Comparison of ENCODE assay signal across 8 cellular contexts in genomic region chr2:46315103-46315890, GRCh38. TPM values are rescaled to one million over a fixed set of nuclear protein-coding genes. Genes with fewer than 3 reads are reported as not detected.
DNase-seq lines count a peak whose midpoint lies in the region; ATAC-seq and TF ChIP-seq lines count a peak whose summit lies in the region.

No MANE protein-coding gene starts in this region.

- H3K4me3 Mint-ChIP-seq in CD14-positive monocyte: peak overlapping the region in 1 of 2 donors; percentile 40
- no peak overlapping the region for H3K4me3 Mint-ChIP-seq in CD4-positive, alpha-beta memory T cell

- H3K36me3 Mint-ChIP-seq in CD14-positive monocyte: no peaks in the 10 kb centered on the region
- H3K36me3 Mint-ChIP-seq in CD4-positive, alpha-beta memory T cell: no peaks in the 10 kb centered on the region

- H3K4me1 Mint-ChIP-seq in CD14-positive monocyte: peaks cover 27% of the 10 kb centered on the region
- peaks cover 0 to 9% (median 1%) of the 10 kb centered on the region in 4 donors for H3K4me1 Mint-ChIP-seq in CD4-positive, alpha-beta memory T cell

- in situ Hi-C loops in GM13976 (cut with MboI; ENCODE audit: low sequenced_read_pairs, unreplicated experiment): no loop called here

- H3K27ac Mint-ChIP-seq in CD14-positive monocyte: peak overlapping the region in 4 of 7 donors; percentile 2 to 70 (median 49)
- H3K27ac Mint-ChIP-seq in CD4-positive, alpha-beta memory T cell: no peak overlapping the region

- no peak for TF ChIP-seq CTCF in CD14-positive monocyte (IDR thresholded peaks at IDR 0.05)
- TF ChIP-seq CTCF in choroid plexus epithelial cell (conservative IDR thresholded peaks at IDR 0.05; ENCODE audit: low read depth, low read length): no peak
- no peak for TF ChIP-seq CTCF in GM13976 (IDR thresholded peaks at IDR 0.05; ENCODE audit: borderline replicate concordance, control extremely low read depth, extremely low read depth, insufficient read depth, missing control alignments)

- no peaks in the 10 kb centered on the region for H3K36me3 ChIP-seq in CD4-positive, alpha-beta memory T cell (ENCODE audit: insufficient read depth, low read length)

- H3K4me3 ChIP-seq in choroid plexus epithelial cell (ENCODE audit: low read depth, low read length): no peak overlapping the region
- H3K4me3 ChIP-seq in CD4-positive, alpha-beta memory T cell (ENCODE audit: low read length in 2 of 2): no peak overlapping the region

- H3K4me1 ChIP-seq in CD4-positive, alpha-beta memory T cell (ENCODE audit: insufficient read depth, low read length): no peaks in the 10 kb centered on the region

- H3K9me3 ChIP-seq in CD4-positive, alpha-beta memory T cell (ENCODE audit: control insufficient read depth in 1 of 2, low read length in 2 of 2): no peaks in the 10 kb centered on the region

- no peaks in the 10 kb centered on the region for H3K27me3 ChIP-seq in CD4-positive, alpha-beta memory T cell (ENCODE audit: insufficient read depth, low read length)

- no peaks in the 10 kb centered on the region for H3K9me3 Mint-ChIP-seq in CD14-positive monocyte
- no peaks in the 10 kb centered on the region for H3K9me3 Mint-ChIP-seq in CD4-positive, alpha-beta memory T cell

- POLR2A ChIA-PET in CD4-positive, alpha-beta memory T cell (lab: Charles Lee; ENCODE audit: partially characterized antibody): no interaction called here

- intact Hi-C loops in CD14-positive monocyte (cut with micrococcal nuclease): no loop called here
- intact Hi-C loops in CD4-positive, alpha-beta memory T cell (cut with micrococcal nuclease): no loop called here

- no peak for ATAC-seq in HG03439 (IDR thresholded peaks at IDR 0.05; ENCODE audit: unreplicated experiment)

- H3K27me3 Mint-ChIP-seq in CD14-positive monocyte (ENCODE audit: low read depth in 3 of 3): peaks cover 0 to 5% (median 2%) of the 10 kb centered on the region in 3 donors
- peaks cover 0 to 5% of the 10 kb centered on the region in 2 donors for H3K27me3 Mint-ChIP-seq in CD4-positive, alpha-beta memory T cell

- H3K27ac ChIP-seq in CD4-positive, alpha-beta memory T cell (ENCODE audit: low read depth, low read length): no peak overlapping the region

- DNase-seq in CD14-positive monocyte (ENCODE audit: low spot score) (peak; percentile 57), NCI-H2029 (lab: John Stamatoyannopoulos, UW) (peak; percentile 33), choroid plexus epithelial cell (ENCODE audit: low read depth) (peak; percentile 94), mesenteric fat pad (ENCODE audit: low spot score) (peak; percentile 92), GM13976 (ENCODE audit: low spot score) (no peak)
- DNase-seq in CD4-positive, alpha-beta memory T cell: no peak
- no peak for DNase-seq in stimulated activated CD8-positive, alpha-beta memory T cell treated with anti-CD3 and anti-CD28 coated beads, Interleukin-4, amount 100 ng/mL, for 48 hours

- CTCF ChIA-PET in CD4-positive, alpha-beta memory T cell (lab: Charles Lee; ENCODE audit: partially characterized antibody): no interaction called here

RNA-seq across cellular contexts. Expression of gene EPAS1, which starts 18.1 kb away (rescaled TPM):
- polyA plus RNA-seq in CD14-positive monocyte: under 1 TPM; 0.11 to 0.88 TPM
- 717 TPM for total RNA-seq in mesenteric fat pad
- 1 to 10 TPM; 2.3 to 2.7 TPM for total RNA-seq in CD4-positive, alpha-beta memory T cell
- under 1 TPM in 1 of 2 donors, not detected in 1; 0.40 TPM for polyA plus RNA-seq in CD4-positive, alpha-beta memory T cell

Comparison
In these comparisons a context has a peak if more than half of its experiments do, and no peak if none do; other contexts are left out.
1. DNase-seq: peak in CD14-positive monocyte (single experiment), NCI-H2029 (single experiment), choroid plexus epithelial cell (single experiment) and mesenteric fat pad (single experiment); none in GM13976 (single experiment), CD4-positive, alpha-beta memory T cell (0 of 5) and stimulated activated CD8-positive, alpha-beta memory T cell treated with anti-CD3 and anti-CD28 coated beads, Interleukin-4, amount 100 ng/mL, for 48 hours (single experiment).
2. H3K27ac Mint-ChIP-seq: peak in CD14-positive monocyte (4 of 7); none in CD4-positive, alpha-beta memory T cell (0 of 7).
3. RNA of gene EPAS1, which starts 18.1 kb away (total RNA-seq): 717 TPM in mesenteric fat pad (single experiment); 2.3 to 2.7 TPM in CD4-positive, alpha-beta memory T cell; every median in the first group is over 100 times any median in the second.